In genomic region chr1:1371741-1372711, GRCh38 we compare ENCODE assay signal across 1 cellular context.
TF ChIP-seq lines count a peak whose summit lies in the region.

No MANE protein-coding gene starts in this region.

TF ChIP-seq in K562, 482 proteins besides CTCF, POLR2A, EP300 and RAD21 (continued from another document and continues in another):
- TF ChIP-seq STAT6 (CRISPR knock-in tag; IDR thresholded peaks at IDR 0.05), result no peak
- no peak for TF ChIP-seq BMI1 (IDR thresholded peaks at IDR 0.05; ENCODE audit: low read length)
- TF ChIP-seq POLR2AphosphoS5 (IDR thresholded peaks at IDR 0.05; ENCODE audit: control insufficient read depth, insufficient read depth, low read depth, low read length), result peak; percentile 56; the same call in 1 of the 2 replicates
- TF ChIP-seq LCOR (CRISPR knock-in tag; IDR thresholded peaks at IDR 0.05), result 0 out of 2 replicates have a peak, but pooled peaks have one; percentile 36
- peak; percentile 11; the same call in 1 of the 2 replicates for TF ChIP-seq JUND (IDR thresholded peaks at IDR 0.05; ENCODE audit: borderline replicate concordance, low read depth, low read length)
- no peak for TF ChIP-seq JUND (tag; IDR thresholded peaks at IDR 0.05; ENCODE audit: borderline replicate concordance, low read depth, low read length)
- no peak for TF ChIP-seq HNRNPH1 (optimal IDR thresholded peaks at IDR 0.05; ENCODE audit: low read depth, low read length)
- no peak for TF ChIP-seq NCOA6 (IDR thresholded peaks at IDR 0.05)
- 0 out of 4 replicates have a peak, but pooled peaks of 1 of the 2 experiments have one; percentile 48 for TF ChIP-seq KDM4B (IDR thresholded peaks at IDR 0.05; ENCODE audit: borderline replicate concordance in 2 of 2, low read depth in 1 of 2)
- TF ChIP-seq ZNF609 (CRISPR knock-in tag; IDR thresholded peaks at IDR 0.05; ENCODE audit: borderline replicate concordance), result no peak
- no peak for TF ChIP-seq POLR2B (IDR thresholded peaks at IDR 0.05; ENCODE audit: low read depth, partially characterized antibody)
- peak; percentile 30; the same call in 1 of the 2 replicates for TF ChIP-seq ZNF282 (CRISPR knock-in tag; IDR thresholded peaks at IDR 0.05)
- TF ChIP-seq PTRF (tag; IDR thresholded peaks at IDR 0.05), result no peak
- TF ChIP-seq MTA3 (IDR thresholded peaks at IDR 0.05; ENCODE audit: borderline replicate concordance), result peak; percentile 36; the same call in 1 of the 2 replicates
- no peak for TF ChIP-seq ZNF24 (IDR thresholded peaks at IDR 0.05)
- no peak for TF ChIP-seq CREB5 (CRISPR knock-in tag; IDR thresholded peaks at IDR 0.05)
- peak in 1 of 3 experiments; percentile 64; a peak in 2 of 6 replicates for TF ChIP-seq ZBTB11 (CRISPR knock-in tag; IDR thresholded peaks at IDR 0.05)
- TF ChIP-seq KAT8 (IDR thresholded peaks at IDR 0.05; ENCODE audit: low read depth), result no peak
- no peak for TF ChIP-seq KAT7 (CRISPR knock-in tag; IDR thresholded peaks at IDR 0.05; ENCODE audit: borderline replicate concordance)
- TF ChIP-seq MXD1 (CRISPR knock-in tag; IDR thresholded peaks at IDR 0.05; ENCODE audit: borderline replicate concordance, poor library complexity, severe bottlenecking), result no peak
- TF ChIP-seq ZNF140 (CRISPR knock-in tag; IDR thresholded peaks at IDR 0.05), result no peak
- TF ChIP-seq SP1 (CRISPR knock-in tag; IDR thresholded peaks at IDR 0.05), result peak; percentile 67
- TF ChIP-seq MYNN (IDR thresholded peaks at IDR 0.05), result 0 out of 2 replicates have a peak, but pooled peaks have one; percentile 44
- no peak for TF ChIP-seq MYNN (CRISPR knock-in tag; IDR thresholded peaks at IDR 0.05)
- TF ChIP-seq HCFC1 (IDR thresholded peaks at IDR 0.05; ENCODE audit: low read depth, low read length), result peak; percentile 30; the same call in 1 of the 2 replicates
- no peak for TF ChIP-seq SFPQ (IDR thresholded peaks at IDR 0.05; ENCODE audit: low read depth, low read length)
- peak; percentile 26; the same call in 1 of the 2 replicates for TF ChIP-seq SUPT5H (IDR thresholded peaks at IDR 0.05)
- TF ChIP-seq RFX5 (IDR thresholded peaks at IDR 0.05; ENCODE audit: low read depth, low read length), result no peak
- TF ChIP-seq CGGBP1 (CRISPR knock-in tag; IDR thresholded peaks at IDR 0.05), result no peak
- peak; percentile 86; the same call in 1 of the 2 replicates for TF ChIP-seq ZBTB7A (IDR thresholded peaks at IDR 0.05; ENCODE audit: borderline replicate concordance, control insufficient read depth, low read depth, low read length)
- no peak for TF ChIP-seq NCOA2 (IDR thresholded peaks at IDR 0.05; ENCODE audit: partially characterized antibody in 2 of 2)
- TF ChIP-seq RBM39 (optimal IDR thresholded peaks at IDR 0.05; ENCODE audit: low read depth, low read length), result no peak
- TF ChIP-seq FUS (optimal IDR thresholded peaks at IDR 0.05; ENCODE audit: low read depth, low read length), result peak; percentile 22
- TF ChIP-seq ZNF121 (CRISPR knock-in tag; conservative IDR thresholded peaks at IDR 0.05), result no peak
- TF ChIP-seq HBP1 (CRISPR knock-in tag; IDR thresholded peaks at IDR 0.05), result peak; percentile 2; the same call in 1 of the 2 replicates
- no peak for TF ChIP-seq FIP1L1 (IDR thresholded peaks at IDR 0.05; ENCODE audit: low read depth, low read length, poor library complexity, severe bottlenecking)
- no peak for TF ChIP-seq MTA2 (IDR thresholded peaks at IDR 0.05; ENCODE audit: low read depth)
- no peak for TF ChIP-seq ILK (tag; IDR thresholded peaks at IDR 0.05; ENCODE audit: borderline replicate concordance, low read depth)
- peak; percentile 31; the same call in 1 of the 2 replicates for TF ChIP-seq CXXC5 (CRISPR knock-in tag; IDR thresholded peaks at IDR 0.05)
- no peak for TF ChIP-seq CEBPB (tag; IDR thresholded peaks at IDR 0.05)
- TF ChIP-seq HNRNPL (IDR thresholded peaks at IDR 0.05; ENCODE audit: low read depth, low read length), result no peak
- TF ChIP-seq MIER1 (IDR thresholded peaks at IDR 0.05; ENCODE audit: low read depth), result no peak
- no peak for TF ChIP-seq ARID2 (IDR thresholded peaks at IDR 0.05)
- TF ChIP-seq ILF3 (IDR thresholded peaks at IDR 0.05; ENCODE audit: borderline replicate concordance), result 0 out of 2 replicates have a peak, but pooled peaks have one; percentile 69
- no peak for TF ChIP-seq GTF2F1 (IDR thresholded peaks at IDR 0.05; ENCODE audit: low read depth, low read length)
- TF ChIP-seq KDM5B (IDR thresholded peaks at IDR 0.05; ENCODE audit: insufficient replicate concordance, low read depth, low read length), result no peak
- no peak for TF ChIP-seq ATF6 (CRISPR knock-in tag; IDR thresholded peaks at IDR 0.05)
- TF ChIP-seq FOXA1 (IDR thresholded peaks at IDR 0.05; ENCODE audit: borderline replicate concordance), result no peak
- no peak for TF ChIP-seq ADNP (tag; IDR thresholded peaks at IDR 0.05)
